In the genomic region with DNA sequence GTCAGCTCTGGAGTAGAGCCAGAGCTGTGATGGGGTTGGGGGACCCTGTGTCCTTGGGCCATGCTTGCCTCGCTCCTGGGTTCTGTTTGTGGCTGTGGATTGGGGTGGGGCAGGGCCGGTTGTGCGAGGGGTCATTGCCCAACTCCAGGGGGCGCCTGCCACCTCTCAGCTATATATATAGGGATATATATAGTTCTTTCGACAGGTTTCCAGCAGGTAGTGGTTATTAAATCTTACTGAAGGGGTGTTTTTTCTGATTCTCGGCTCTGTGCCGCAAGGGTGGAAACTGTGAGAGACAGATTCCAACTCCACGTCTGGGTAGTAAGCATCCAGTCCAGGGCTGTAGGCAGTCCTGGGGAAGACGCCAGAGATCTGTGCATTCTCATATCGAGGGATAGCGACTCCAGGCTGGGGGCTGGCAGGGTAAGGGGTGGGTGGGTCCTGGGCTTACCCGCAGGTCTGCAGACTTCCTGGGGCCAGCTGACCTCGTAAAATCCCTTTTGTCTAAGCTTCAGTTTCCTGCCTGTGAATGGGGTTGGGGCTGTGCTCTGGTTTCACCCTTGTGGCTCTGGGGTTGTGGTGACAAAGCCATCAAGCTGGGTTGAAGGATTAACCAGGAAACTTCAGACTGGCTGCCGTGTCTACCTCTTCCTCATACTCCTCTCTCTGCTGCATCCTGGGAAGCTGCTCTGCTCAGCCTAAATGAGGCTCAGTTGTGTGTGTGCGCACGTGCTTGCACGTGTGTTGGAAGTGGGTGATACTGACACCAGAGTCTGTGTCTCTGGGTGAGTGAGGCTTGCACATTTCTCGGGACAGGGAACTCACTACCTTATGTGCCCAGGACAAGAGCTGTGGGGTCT, we compare ENCODE assay signal across 8 cellular contexts. TPM values are rescaled to one million over a fixed set of nuclear protein-coding genes. Genes with fewer than 3 reads are reported as not detected.
DNase-seq lines count a peak whose midpoint lies in the region; ATAC-seq, FAIRE-seq and TF ChIP-seq lines count a peak whose summit lies in the region.
"Not testable (repeated sequence)": the region's sequence is repeated elsewhere in the genome, so short reads cannot be mapped to it uniquely, and the experiment has no call there.

No MANE protein-coding gene starts in this region.

- not testable (repeated sequence) for TF ChIP-seq EP300 in A549 (IDR thresholded peaks at IDR 0.05)

- H3K9me3 Mint-ChIP-seq in dendritic cell treated with granulocyte-macrophage colony-stimulating factor and Interleukin-4, amounts not matched to agents 40 ng/mL and 50 ng/mL, for 4 days, result not testable (repeated sequence)

- peak; percentile 36 for TF ChIP-seq CTCF in A549 (IDR thresholded peaks at IDR 0.05)
- TF ChIP-seq CTCF in GM10266 (IDR thresholded peaks at IDR 0.05; ENCODE audit: control insufficient read depth, insufficient read depth, low read depth, missing control alignments), result peak; percentile 33
- TF ChIP-seq CTCF in liver (IDR thresholded peaks at IDR 0.05; ENCODE audit: low read depth, low read length, missing input control), result not testable (repeated sequence)

- ATAC-seq in A549, result peak; percentile 27 to 56; a peak in 4 of 6 replicates

- H3K27ac ChIP-seq in A549, result peak overlapping the region; percentile 87 to 94
- peak overlapping the region; percentile 55 for H3K27ac ChIP-seq in KOPT-K1 (ENCODE audit: low read depth, low read length, poor library complexity, severe bottlenecking)
- peak overlapping the region; percentile 54 to 57 for H3K27ac ChIP-seq in liver (ENCODE audit: low read depth in 1 of 2, low read length in 2 of 2)
- H3K27ac ChIP-seq in rectal smooth muscle tissue (ENCODE audit: low read depth, low read length), result peak overlapping the region; percentile 24

- peaks cover 52% of the 10 kb centered on the region for H3K4me1 Mint-ChIP-seq in dendritic cell treated with granulocyte-macrophage colony-stimulating factor and Interleukin-4, amounts not matched to agents 40 ng/mL and 50 ng/mL, for 4 days (ENCODE audit: low read depth)

- H3K9me3 ChIP-seq in A549; KOPT-K1 (ENCODE audit: insufficient read depth, low read length, poor library complexity, severe bottlenecking); liver (ENCODE audit: control insufficient read depth in 4 of 4, low read length in 3 of 4): not testable (repeated sequence)

- peaks cover 54% of the 10 kb centered on the region for H3K4me1 ChIP-seq in A549
- peaks cover 13 to 34% (median 25%) of the 10 kb centered on the region in 4 donors for H3K4me1 ChIP-seq in liver (ENCODE audit: control insufficient read depth in 4 of 4, insufficient read depth in 4 of 4, low read length in 3 of 4)
- not testable (repeated sequence) for H3K4me1 ChIP-seq in rectal smooth muscle tissue (ENCODE audit: control insufficient read depth, insufficient read depth, low read length)

- peak overlapping the region in 1 of 2 donors; percentile 59 for H3K9ac ChIP-seq in liver (ENCODE audit: low read depth in 1 of 2, low read length in 2 of 2)
- not testable (repeated sequence) for H3K9ac ChIP-seq in rectal smooth muscle tissue (ENCODE audit: low read length)

- not testable (repeated sequence) for TF ChIP-seq POLR2A in A549 (IDR thresholded peaks at IDR 0.05; ENCODE audit: low read length)

- 16% methylated on average over 12 of the region's 18 CpGs for WGBS in A549 (ENCODE audit: missing lambda C conversion rate)
- 17% methylated on average over 18 of the region's 18 CpGs for WGBS in liver

- H3K27me3 ChIP-seq in liver (ENCODE audit: control insufficient read depth in 4 of 4, insufficient read depth in 4 of 4, low read length in 3 of 4); rectal smooth muscle tissue (ENCODE audit: control insufficient read depth, insufficient read depth, low read length): not testable (repeated sequence)

- peak overlapping the region; percentile 78 for H3K27ac Mint-ChIP-seq in dendritic cell treated with granulocyte-macrophage colony-stimulating factor and Interleukin-4, amounts not matched to agents 40 ng/mL and 50 ng/mL, for 4 days

- not testable (repeated sequence) for H3K36me3 ChIP-seq in KOPT-K1 (ENCODE audit: insufficient read depth, low read length); liver (ENCODE audit: control insufficient read depth in 4 of 4, insufficient read depth in 3 of 4, low read depth in 1 of 4, low read length in 3 of 4); rectal smooth muscle tissue (ENCODE audit: control insufficient read depth, insufficient read depth, low read length)

- H3K36me3 Mint-ChIP-seq in dendritic cell treated with granulocyte-macrophage colony-stimulating factor and Interleukin-4, amounts not matched to agents 40 ng/mL and 50 ng/mL, for 4 days (ENCODE audit: low read depth), result not testable (repeated sequence)

- not testable (repeated sequence) for TF ChIP-seq RAD21 in A549 (conservative IDR thresholded peaks at IDR 0.05 in 1 of 2, IDR thresholded peaks at IDR 0.05 in 1 of 2); liver (IDR thresholded peaks at IDR 0.05)

- H3K4me3 ChIP-seq in A549 (peak overlapping the region; percentile 58), liver (ENCODE audit: low read depth in 1 of 3, low read length in 3 of 3) (peak overlapping the region in 1 of 3 donors; percentile 46)
- not testable (repeated sequence) for H3K4me3 ChIP-seq in rectal smooth muscle tissue (ENCODE audit: low read length)

- intact Hi-C loops in dendritic cell treated with granulocyte-macrophage colony-stimulating factor and Interleukin-4, amounts not matched to agents 40 ng/mL and 50 ng/mL, for 4 days (cut with micrococcal nuclease), result not testable (repeated sequence)

- FAIRE-seq in A549 (lab: Jason Lieb, UNC), result not testable (repeated sequence)
- peak; percentile 85 for FAIRE-seq in RCC 7860 (lab: Jason Lieb, UNC)

- peak overlapping the region; percentile 54 for H3K4me3 Mint-ChIP-seq in dendritic cell treated with granulocyte-macrophage colony-stimulating factor and Interleukin-4, amounts not matched to agents 40 ng/mL and 50 ng/mL, for 4 days

- H3K27me3 Mint-ChIP-seq in dendritic cell treated with granulocyte-macrophage colony-stimulating factor and Interleukin-4, amounts not matched to agents 40 ng/mL and 50 ng/mL, for 4 days, result not testable (repeated sequence)

- CTCF ChIA-PET in A549 (lab: Yijun Ruan, JAX), result not testable (repeated sequence)

- POLR2A ChIA-PET in A549 (lab: Yijun Ruan, JAX), result interaction anchor here (0.6 kb wide), 1 partner anchor 11 kb away, joined by 3 read pairs; a partner anchor contains a TSS

- peak overlapping the region; percentile 97 for H3K4me2 ChIP-seq in A549

- DNase-seq in A549 (ENCODE audit: low read depth in 1 of 2, low spot score in 1 of 2) (peak in 1 of 2 experiments; percentile 37), RCC 7860 (ENCODE audit: low spot score) (peak; percentile 74), activated T-cell treated with anti-CD3 and anti-CD28 coated beads for 48 hours (ENCODE audit: low read depth) (peak; percentile 12)
- not testable (repeated sequence) for DNase-seq in GM10266 (ENCODE audit: extremely low spot score)

TF ChIP-seq in A549, 52 proteins besides CTCF, POLR2A, EP300 and RAD21:
- peak in 1 of 2 experiments; percentile 44; a peak in 1 of 4 replicates for TF ChIP-seq CEBPB (IDR thresholded peaks at IDR 0.05)

TF ChIP-seq in liver, 16 proteins besides CTCF, POLR2A, EP300 and RAD21:
- TF ChIP-seq, protein P1, sequence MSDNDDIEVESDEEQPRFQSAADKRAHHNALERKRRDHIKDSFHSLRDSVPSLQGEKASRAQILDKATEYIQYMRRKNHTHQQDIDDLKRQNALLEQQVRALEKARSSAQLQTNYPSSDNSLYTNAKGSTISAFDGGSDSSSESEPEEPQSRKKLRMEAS (IDR thresholded peaks at IDR 0.05), result peak; percentile 39

RNA-seq across cellular contexts. Expression of a gene that starts 1.0 kb away (rescaled TPM):
- polyA plus RNA-seq in A549 (2011; rRNA removed), result 50.1 and 51.5 TPM in 2 replicates
- 89.3 and 113 TPM in 2 replicates for polyA plus RNA-seq in A549 (2012; cell fraction: cytosol; rRNA removed)
- 325 and 377 TPM in 2 replicates for polyA plus RNA-seq in A549 (2012; cell fraction: nucleus; rRNA removed)
- 102 to 125 TPM (median 118 TPM) in 3 replicates for polyA plus RNA-seq in A549 (2017; fragmentation: RNase III; extraction: RNeasy Plus Mini Kit Qiagen cat#74134 plus additional on column Dnase treatment)
- 43.4 and 61.4 TPM in 2 replicates for polyA minus RNA-seq in A549 (2011; rRNA and poly(A)+ RNA removed)
- 100 to 1,000 TPM in 1 of 2 donors, 10 to 100 TPM in 1; 90.5 to 107 TPM for total RNA-seq in liver
- 100 to 1,000 TPM; 117 to 147 TPM for polyA plus RNA-seq in liver

RNA-seq across cellular contexts. Expression of a gene that starts 11.1 kb away (rescaled TPM):
- polyA plus RNA-seq in A549 (2011; rRNA removed), result 5.3 and 6.2 TPM in 2 replicates
- polyA plus RNA-seq in A549 (2012; cell fraction: cytosol; rRNA removed), result 9.7 and 13.7 TPM in 2 replicates
- polyA plus RNA-seq in A549 (2012; cell fraction: nucleus; rRNA removed), result 40.9 and 50.7 TPM in 2 replicates
- polyA plus RNA-seq in A549 (2017; fragmentation: RNase III; extraction: RNeasy Plus Mini Kit Qiagen cat#74134 plus additional on column Dnase treatment), result 5.5 to 8.3 TPM (median 7.1 TPM) in 3 replicates
- 5.1 and 7.3 TPM in 2 replicates for polyA minus RNA-seq in A549 (2011; rRNA and poly(A)+ RNA removed)
- 1 to 10 TPM; 7.8 to 8.5 TPM for total RNA-seq in liver
- 10 to 100 TPM; 10.2 to 14.3 TPM for polyA plus RNA-seq in liver

RNA-seq across cellular contexts. Expression of a gene that starts 48.2 kb away (rescaled TPM):
- polyA plus RNA-seq in A549 (2011; rRNA removed) (157 and 212 TPM in 2 replicates), A549 (2017; fragmentation: RNase III; extraction: RNeasy Plus Mini Kit Qiagen cat#74134 plus additional on column Dnase treatment) (334 to 372 TPM (median 344 TPM) in 3 replicates), liver (10 to 100 TPM; 57.2 to 80.6 TPM)
- 193 and 202 TPM in 2 replicates for polyA plus RNA-seq in A549 (2012; cell fraction: cytosol; rRNA removed)
- polyA plus RNA-seq in A549 (2012; cell fraction: nucleus; rRNA removed), result 86.5 and 137 TPM in 2 replicates
- polyA minus RNA-seq in A549 (2011; rRNA and poly(A)+ RNA removed), result 123 and 187 TPM in 2 replicates
- total RNA-seq in liver, result 100 to 1,000 TPM in 1 of 2 donors, 10 to 100 TPM in 1; 91.3 to 128 TPM

RNA-seq across cellular contexts. Expression of a gene that starts 49.1 kb away (rescaled TPM):
- polyA plus RNA-seq in A549 (2011; rRNA removed) (37.1 and 48.2 TPM in 2 replicates), A549 (2017; fragmentation: RNase III; extraction: RNeasy Plus Mini Kit Qiagen cat#74134 plus additional on column Dnase treatment) (37.7 to 43.8 TPM (median 43.5 TPM) in 3 replicates), liver (100 to 1,000 TPM; 118 to 182 TPM)
- 61.5 and 76.8 TPM in 2 replicates for polyA plus RNA-seq in A549 (2012; cell fraction: cytosol; rRNA removed)
- 61.6 and 75.0 TPM in 2 replicates for polyA plus RNA-seq in A549 (2012; cell fraction: nucleus; rRNA removed)
- polyA minus RNA-seq in A549 (2011; rRNA and poly(A)+ RNA removed), result 78.9 and 81.9 TPM in 2 replicates
- total RNA-seq in liver, result 100 to 1,000 TPM; 176 to 202 TPM

Comparison
In these comparisons a context has a peak if more than half of its experiments do, and no peak if none do; other contexts are left out.
1. H3K27ac ChIP-seq: peak in every context shown above with its lines; median percentile 90 in A549; 56 in liver; 55 in KOPT-K1; 24 in rectal smooth muscle tissue.